ENCODE assay signal across 9 cellular contexts in the genomic region with DNA sequence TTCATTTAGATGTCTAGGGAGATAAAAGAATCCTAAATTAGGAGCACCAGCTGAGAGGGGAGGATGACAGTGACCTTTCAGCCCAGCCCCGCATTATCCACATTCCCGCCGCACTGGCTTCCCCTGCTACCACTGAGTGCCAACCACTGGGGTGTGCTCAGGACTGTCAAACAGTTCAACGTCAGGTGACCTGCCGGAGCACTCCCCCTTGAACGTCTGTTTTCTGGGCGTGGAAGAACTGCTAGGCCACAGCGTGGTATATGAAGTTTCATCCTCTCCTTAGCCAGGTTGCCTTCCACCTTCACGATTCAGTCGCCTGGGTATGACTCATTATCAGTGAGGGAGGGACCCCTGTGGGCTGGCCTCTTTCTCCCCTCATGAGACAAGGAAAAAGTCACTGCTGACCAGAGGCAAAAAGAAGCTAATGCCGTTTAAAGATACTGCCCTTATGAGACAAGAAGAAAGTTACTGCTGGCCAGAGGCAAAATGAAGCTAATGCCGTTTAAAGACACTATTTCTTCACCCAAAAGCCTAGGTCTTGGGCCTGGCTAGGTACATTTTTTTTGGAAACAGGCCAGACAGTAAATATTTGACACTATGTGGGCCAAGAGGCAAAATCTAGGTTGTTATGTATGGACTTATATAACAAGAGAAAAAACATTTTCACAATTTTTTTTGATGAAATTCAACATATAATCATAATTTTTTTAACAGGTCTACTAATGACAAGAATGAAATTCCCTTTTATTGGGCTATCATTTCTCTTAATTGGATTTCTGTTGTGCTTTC. TPM values are rescaled to one million over a fixed set of nuclear protein-coding genes. Genes with fewer than 3 reads are reported as not detected.
DNase-seq lines count a peak whose midpoint lies in the region; ATAC-seq and TF ChIP-seq lines count a peak whose summit lies in the region.
"Had no signal": no experiment of that assay in that cellular context is flagged by ENCODE, and none has a peak within 500 bp of the region (broad histone marks: within the 10 kb centered on the region; RNA-seq: fewer than 3 reads in every experiment).

No MANE protein-coding gene starts in this region.

- TF ChIP-seq CTCF in lung (IDR thresholded peaks at IDR 0.05; ENCODE audit: control extremely low read depth, extremely low read depth) (no peak), upper lobe of right lung (IDR thresholded peaks at IDR 0.05) (no peak)

- no peaks in the 10 kb centered on the region for H3K9me3 Mint-ChIP-seq in activated naive CD4-positive, alpha-beta T cell treated with anti-CD3 and anti-CD28 coated beads for 36 hours

- peaks cover 9% of the 10 kb centered on the region for H3K36me3 Mint-ChIP-seq in activated naive CD4-positive, alpha-beta T cell treated with anti-CD3 and anti-CD28 coated beads for 36 hours (ENCODE audit: low read depth)

- H3K36me3 ChIP-seq in lung (ENCODE audit: control insufficient read depth in 2 of 2, insufficient read depth in 2 of 2, low read length in 2 of 2), result peaks cover 10 to 11% of the 10 kb centered on the region in 2 donors
- H3K36me3 ChIP-seq in upper lobe of right lung, result peaks cover 40% of the 10 kb centered on the region

- no peak overlapping the region for H3K27ac Mint-ChIP-seq in activated naive CD4-positive, alpha-beta T cell treated with anti-CD3 and anti-CD28 coated beads for 36 hours

- 53 to 73% methylated on average over 12 of the region's 12 CpGs for WGBS in lung, 2 donors

- H3K4me3 ChIP-seq in lung (no peak overlapping the region), upper lobe of right lung (no peak overlapping the region)
- H3K4me3 ChIP-seq: BLaER1 treated with 17β-estradiol and CSF1 and Interleukin-3, amounts not matched to agents 10 nM and 100 nM had no signal

- peak overlapping the region in 1 of 2 donors; percentile 7 for H3K27ac ChIP-seq in lung (ENCODE audit: low read depth in 1 of 2, low read length in 1 of 2)
- peak overlapping the region; percentile 71 for H3K27ac ChIP-seq in upper lobe of right lung
- H3K27ac ChIP-seq: BLaER1 treated with 17β-estradiol and CSF1 and Interleukin-3, amounts not matched to agents 10 nM and 100 nM had no signal

- ATAC-seq in lung (ENCODE audit: insufficient read depth, low FRiP score) (no peak), upper lobe of right lung (peak; percentile 52), GM18511 (IDR thresholded peaks at IDR 0.05; ENCODE audit: unreplicated experiment) (no peak)

- CTCF ChIA-PET in activated naive CD4-positive, alpha-beta T cell treated with anti-CD3 and anti-CD28 coated beads for 36 hours (lab: Charles Lee), result interaction anchor here (1.2 to 1.5 kb wide), 3 partner anchors 132 to 306 kb away, joined by 3 to 5 read pairs (median 3); no protein-coding TSS in a partner anchor

- H3K9me3 ChIP-seq in lung (ENCODE audit: control insufficient read depth in 2 of 2, insufficient read depth in 1 of 2, low read length in 1 of 2), result no peaks in the 10 kb centered on the region
- H3K9me3 ChIP-seq in upper lobe of right lung, result no peaks in the 10 kb centered on the region
- H3K9me3 ChIP-seq: BLaER1 treated with 17β-estradiol and CSF1 and Interleukin-3, amounts not matched to agents 10 nM and 100 nM had no signal

- no peak overlapping the region for H3K4me3 Mint-ChIP-seq in activated naive CD4-positive, alpha-beta T cell treated with anti-CD3 and anti-CD28 coated beads for 36 hours

- peaks cover 32% of the 10 kb centered on the region for H3K4me1 Mint-ChIP-seq in activated naive CD4-positive, alpha-beta T cell treated with anti-CD3 and anti-CD28 coated beads for 36 hours (ENCODE audit: low read depth)

- H3K27me3 Mint-ChIP-seq in activated naive CD4-positive, alpha-beta T cell treated with anti-CD3 and anti-CD28 coated beads for 36 hours (ENCODE audit: low read depth), result no peaks in the 10 kb centered on the region

- H3K4me1 ChIP-seq in lung (ENCODE audit: control insufficient read depth in 2 of 2, insufficient read depth in 2 of 2, low read length in 2 of 2) (peaks cover 0 to 7% of the 10 kb centered on the region in 2 donors), upper lobe of right lung (peaks cover 38% of the 10 kb centered on the region)

- no peaks in the 10 kb centered on the region for H3K27me3 ChIP-seq in lung (ENCODE audit: control insufficient read depth, insufficient read depth)
- no peaks in the 10 kb centered on the region for H3K27me3 ChIP-seq in upper lobe of right lung
- H3K27me3 ChIP-seq: BLaER1 treated with 17β-estradiol and CSF1 and Interleukin-3, amounts not matched to agents 10 nM and 100 nM had no signal

- intact Hi-C loops in activated naive CD4-positive, alpha-beta T cell treated with anti-CD3 and anti-CD28 coated beads for 36 hours (cut with micrococcal nuclease), result no loop called here
- intact Hi-C loops in upper lobe of right lung (cut with DNase I), result no loop called here

- DNase-seq in activated naive CD4-positive, alpha-beta T cell treated with anti-CD3 and anti-CD28 coated beads for 36 hours, result peak; percentile 21
- DNase-seq in activated naive CD4-positive, alpha-beta T cell (lab: John Stamatoyannopoulos, UW), result no peak
- DNase-seq in cerebellar cortex (ENCODE audit: low spot score) (peak; percentile 74), lung (ENCODE audit: low spot score) (peak; percentile 52), upper lobe of right lung (peak; percentile 74), NCI-H774 (lab: John Stamatoyannopoulos, UW) (no peak), NCI-H82 treated with DMSO at 0.1 percent for 48 hours (lab: John Stamatoyannopoulos, UW; ENCODE audit: unreplicated experiment) (no peak)

RNA-seq across cellular contexts. Expression of a gene that starts 4.6 kb away (rescaled TPM):
- 10 to 100 TPM; 20.6 to 22.6 TPM for total RNA-seq in activated naive CD4-positive, alpha-beta T cell treated with anti-CD3 and anti-CD28 coated beads for 36 hours
- total RNA-seq in lung (10 to 100 TPM; 27.5 to 35.3 TPM), upper lobe of right lung (40.4 TPM)
- polyA plus RNA-seq in lung, result 10 to 100 TPM; 22.7 to 57.9 TPM

RNA-seq across cellular contexts. Expression of a gene that starts 4.9 kb away (rescaled TPM):
- total RNA-seq in activated naive CD4-positive, alpha-beta T cell treated with anti-CD3 and anti-CD28 coated beads for 36 hours, result 100 to 1,000 TPM; 102 to 104 TPM
- total RNA-seq in lung (10 to 100 TPM; 69.7 to 74.2 TPM), upper lobe of right lung (77.8 TPM)
- polyA plus RNA-seq in lung, result 10 to 100 TPM; 50.9 to 91.0 TPM

RNA-seq across cellular contexts. Expression of a gene that starts 55.3 kb away (rescaled TPM):
- total RNA-seq in activated naive CD4-positive, alpha-beta T cell treated with anti-CD3 and anti-CD28 coated beads for 36 hours, result 10 to 100 TPM; 17.7 to 24.0 TPM
- total RNA-seq in lung, result 10 to 100 TPM; 12.0 to 25.1 TPM
- 1 to 10 TPM; 4.9 to 5.1 TPM for polyA plus RNA-seq in lung
- total RNA-seq in upper lobe of right lung, result 15.7 TPM

Comparison
In these comparisons a context has a peak if more than half of its experiments do, and no peak if none do; other contexts are left out.
1. DNase-seq: peak in activated naive CD4-positive, alpha-beta T cell treated with anti-CD3 and anti-CD28 coated beads for 36 hours (single experiment), cerebellar cortex (single experiment), lung (single experiment) and upper lobe of right lung (single experiment); none in activated naive CD4-positive, alpha-beta T cell (0 of 4), NCI-H774 (single experiment) and NCI-H82 treated with DMSO at 0.1 percent for 48 hours (single experiment).